Comparison of ENCODE assay signal across 8 cellular contexts in the genomic region with DNA sequence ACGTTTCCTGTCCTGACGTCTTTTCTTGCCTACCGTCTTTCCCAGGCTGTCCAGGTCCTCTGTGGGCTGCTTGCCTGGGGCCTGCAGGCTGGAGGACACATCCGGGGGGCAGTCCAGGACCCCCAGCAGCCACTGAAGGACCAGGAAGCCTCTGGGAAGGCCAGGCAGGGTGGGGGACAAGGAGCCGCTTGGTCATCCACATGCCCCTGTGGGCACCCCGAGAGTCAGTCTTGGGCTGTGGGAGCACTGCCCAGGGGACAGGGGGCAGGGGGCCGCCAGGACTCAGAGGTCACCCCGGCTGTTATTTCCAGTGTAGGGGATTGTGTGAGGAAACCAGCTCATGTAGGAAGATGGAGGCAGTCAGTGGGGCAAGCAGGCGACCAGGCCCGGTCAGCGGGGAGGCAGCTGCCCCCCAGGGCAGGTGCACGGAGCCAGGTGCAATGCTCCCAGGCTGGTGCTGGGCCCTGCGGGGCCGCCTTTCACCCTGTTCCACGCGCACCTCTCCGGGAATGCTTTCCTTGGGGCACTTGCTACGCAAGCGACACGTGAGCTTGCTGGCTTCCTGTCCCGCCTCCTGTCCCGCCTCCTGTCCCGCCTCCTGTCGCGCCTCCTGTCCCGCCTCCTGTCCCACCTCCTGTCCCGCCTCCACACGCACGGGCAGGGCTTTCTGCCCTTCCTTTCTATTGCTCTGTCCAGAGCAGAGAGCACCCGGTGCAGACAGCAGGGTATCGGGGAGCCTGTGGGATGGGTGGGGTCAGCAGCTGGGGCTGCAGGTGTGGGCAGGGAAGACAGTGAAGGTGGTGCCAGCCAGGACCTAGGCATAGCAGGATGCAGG.
DNase-seq lines count a peak whose midpoint lies in the region; ATAC-seq and FAIRE-seq lines count a peak whose summit lies in the region.

No MANE protein-coding gene starts in this region.

- H3K36me3 ChIP-seq in effector memory CD4-positive, alpha-beta T cell (ENCODE audit: control insufficient read depth, insufficient read depth, low read length) = no peaks in the 10 kb centered on the region

- H3K4me3 ChIP-seq in effector memory CD4-positive, alpha-beta T cell (ENCODE audit: insufficient read depth, low read depth, low read length, poor library complexity, severe bottlenecking) = peak overlapping the region; percentile 68

- no peaks in the 10 kb centered on the region for H3K27me3 ChIP-seq in effector memory CD4-positive, alpha-beta T cell (replicated peaks; ENCODE audit: control insufficient read depth, insufficient read depth, low read length, poor library complexity, severe bottlenecking)

- ATAC-seq in GM18907 (IDR thresholded peaks at IDR 0.05; ENCODE audit: unreplicated experiment) (peak; percentile 82), HG03520 (IDR thresholded peaks at IDR 0.05; ENCODE audit: unreplicated experiment) (peak; percentile 71)

- peaks cover 14% of the 10 kb centered on the region for H3K4me1 ChIP-seq in effector memory CD4-positive, alpha-beta T cell (ENCODE audit: control insufficient read depth, insufficient read depth, low read length, poor library complexity, severe bottlenecking)

- FAIRE-seq in A204.1 (lab: Jason Lieb, UNC) = peak; percentile 57

- no peaks in the 10 kb centered on the region for H3K9me3 ChIP-seq in effector memory CD4-positive, alpha-beta T cell (ENCODE audit: control insufficient read depth, low read length)

- peak; percentile 35 for DNase-seq in NK-92 (lab: John Stamatoyannopoulos, UW; ENCODE audit: unreplicated experiment)
- peak; percentile 59 to 78 for DNase-seq in activated CD8-positive, alpha-beta memory T cell treated with anti-CD3 and anti-CD28 coated beads for 4 hours (ENCODE audit: low read depth in 2 of 2)
- peak; percentile 67 to 84 (median 68) for DNase-seq in effector memory CD4-positive, alpha-beta T cell
- DNase-seq in medulla oblongata (ENCODE audit: extremely low spot score) = peak; percentile 94
- peak; percentile 78 to 90 (median 82) for DNase-seq in stimulated activated CD4-positive, alpha-beta T cell treated with anti-CD3 and anti-CD28 coated beads, TNF-alpha, amount 100 ng/mL, for 24 hours (ENCODE audit: low read depth in 3 of 3)

- H3K27ac ChIP-seq in effector memory CD4-positive, alpha-beta T cell (ENCODE audit: insufficient read depth, low read length, poor library complexity, severe bottlenecking) = peak overlapping the region; percentile 66

Comparison
In these comparisons a context has a peak if more than half of its experiments do, and no peak if none do; other contexts are left out.
1. Peak in every context shown above with its lines: DNase-seq, ATAC-seq, H3K4me3 ChIP-seq and H3K27ac ChIP-seq.
2. DNase-seq: peak in every context shown above with its lines; median percentile 94 in medulla oblongata; 82 in stimulated activated CD4-positive, alpha-beta T cell treated with anti-CD3 and anti-CD28 coated beads, TNF-alpha, amount 100 ng/mL, for 24 hours; 68 in activated CD8-positive, alpha-beta memory T cell treated with anti-CD3 and anti-CD28 coated beads for 4 hours; 68 in effector memory CD4-positive, alpha-beta T cell; 35 in NK-92.